In the genomic region with DNA sequence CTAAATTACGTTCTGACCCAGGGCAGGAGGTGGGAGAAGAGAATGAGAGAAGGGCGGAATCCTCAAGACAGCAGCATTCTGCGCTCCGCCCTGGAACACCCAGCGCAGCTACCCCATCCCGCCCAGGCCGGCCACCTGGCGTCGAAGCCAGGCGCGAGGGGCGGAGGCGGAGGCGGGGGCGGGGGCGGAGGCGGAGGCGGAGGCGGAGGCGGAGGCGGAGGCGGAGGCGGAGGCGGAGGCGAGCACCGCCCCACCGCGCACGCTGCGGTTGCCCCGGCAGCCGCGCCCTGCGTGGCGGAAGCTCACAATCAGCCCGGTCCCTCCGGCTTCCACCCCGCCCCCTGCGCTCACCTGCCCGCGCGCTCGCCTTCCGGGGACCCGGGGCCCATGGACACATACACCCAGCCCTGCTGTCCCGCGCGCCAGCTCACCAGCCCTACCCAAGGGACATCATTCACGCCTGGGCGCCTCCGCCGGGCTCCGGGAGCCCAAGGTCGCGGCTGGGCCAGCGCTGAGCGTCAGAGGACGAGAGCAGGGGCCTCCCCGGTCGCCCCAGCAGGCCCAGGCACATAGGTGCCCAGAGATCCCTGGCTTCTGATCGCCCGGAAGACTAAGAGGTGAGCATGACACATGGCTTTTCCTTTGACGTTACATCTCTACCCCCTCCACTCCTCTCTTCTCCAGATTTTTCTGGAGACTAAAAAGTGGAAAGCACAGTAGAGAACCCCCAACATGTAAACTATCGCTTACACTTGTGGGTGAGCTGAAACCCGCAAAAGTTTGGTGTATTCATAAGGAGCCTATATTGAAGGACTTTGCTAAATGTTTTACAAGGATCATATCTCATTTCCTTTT, we compare ENCODE assay signal across 1 cellular context.
TF ChIP-seq lines count a peak whose summit lies in the region.

A gene (plus strand): TSS at position 271 of the 855 bp plus-strand sequence. CDS start 3,315 bp downstream, outside the sequence.

TF ChIP-seq in HepG2, 621 proteins besides CTCF, POLR2A, EP300 and RAD21 (continued from another document and continues in another):
- TF ChIP-seq, protein P1, sequence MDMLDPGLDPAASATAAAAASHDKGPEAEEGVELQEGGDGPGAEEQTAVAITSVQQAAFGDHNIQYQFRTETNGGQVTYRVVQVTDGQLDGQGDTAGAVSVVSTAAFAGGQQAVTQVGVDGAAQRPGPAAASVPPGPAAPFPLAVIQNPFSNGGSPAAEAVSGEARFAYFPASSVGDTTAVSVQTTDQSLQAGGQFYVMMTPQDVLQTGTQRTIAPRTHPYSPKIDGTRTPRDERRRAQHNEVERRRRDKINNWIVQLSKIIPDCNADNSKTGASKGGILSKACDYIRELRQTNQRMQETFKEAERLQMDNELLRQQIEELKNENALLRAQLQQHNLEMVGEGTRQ (IDR thresholded peaks at IDR 0.05; ENCODE audit: low read depth, low read length), result no peak; the same call in 1 of the 2 replicates
- TF ChIP-seq, protein P1 (CRISPR knock-in tag; IDR thresholded peaks at IDR 0.05; ENCODE audit: borderline replicate concordance), result no peak; the same call in 1 of the 2 replicates
- TF ChIP-seq NCOR1 (IDR thresholded peaks at IDR 0.05; ENCODE audit: borderline replicate concordance, low read length), result no peak
- TF ChIP-seq, protein P2, sequence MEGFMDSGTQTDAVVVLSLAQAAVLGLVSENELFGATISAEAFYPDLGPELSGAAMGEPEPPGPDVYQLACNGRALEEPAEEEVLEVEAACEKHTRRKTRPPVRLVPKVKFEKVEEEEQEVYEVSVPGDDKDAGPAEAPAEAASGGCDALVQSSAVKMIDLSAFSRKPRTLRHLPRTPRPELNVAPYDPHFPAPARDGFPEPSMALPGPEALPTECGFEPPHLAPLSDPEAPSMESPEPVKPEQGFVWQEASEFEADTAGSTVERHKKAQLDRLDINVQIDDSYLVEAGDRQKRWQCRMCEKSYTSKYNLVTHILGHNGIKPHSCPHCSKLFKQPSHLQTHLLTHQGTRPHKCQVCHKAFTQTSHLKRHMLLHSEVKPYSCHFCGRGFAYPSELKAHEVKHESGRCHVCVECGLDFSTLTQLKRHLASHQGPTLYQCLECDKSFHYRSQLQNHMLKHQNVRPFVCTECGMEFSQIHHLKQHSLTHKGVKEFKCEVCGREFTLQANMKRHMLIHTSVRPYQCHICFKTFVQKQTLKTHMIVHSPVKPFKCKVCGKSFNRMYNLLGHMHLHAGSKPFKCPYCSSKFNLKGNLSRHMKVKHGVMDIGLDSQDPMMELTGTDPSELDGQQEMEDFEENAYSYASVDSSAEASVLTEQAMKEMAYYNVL (CRISPR knock-in tag; IDR thresholded peaks at IDR 0.05; ENCODE audit: borderline replicate concordance), result peak; percentile 90
- TF ChIP-seq THYN1 (CRISPR knock-in tag; IDR thresholded peaks at IDR 0.05; ENCODE audit: borderline replicate concordance, low read depth), result peak; percentile 93; the same call in 1 of the 2 replicates
- TF ChIP-seq ZNF296 (CRISPR knock-in tag; conservative IDR thresholded peaks at IDR 0.05), result peak; percentile 94; the same call in 1 of the 2 replicates
- TF ChIP-seq, protein P3, sequence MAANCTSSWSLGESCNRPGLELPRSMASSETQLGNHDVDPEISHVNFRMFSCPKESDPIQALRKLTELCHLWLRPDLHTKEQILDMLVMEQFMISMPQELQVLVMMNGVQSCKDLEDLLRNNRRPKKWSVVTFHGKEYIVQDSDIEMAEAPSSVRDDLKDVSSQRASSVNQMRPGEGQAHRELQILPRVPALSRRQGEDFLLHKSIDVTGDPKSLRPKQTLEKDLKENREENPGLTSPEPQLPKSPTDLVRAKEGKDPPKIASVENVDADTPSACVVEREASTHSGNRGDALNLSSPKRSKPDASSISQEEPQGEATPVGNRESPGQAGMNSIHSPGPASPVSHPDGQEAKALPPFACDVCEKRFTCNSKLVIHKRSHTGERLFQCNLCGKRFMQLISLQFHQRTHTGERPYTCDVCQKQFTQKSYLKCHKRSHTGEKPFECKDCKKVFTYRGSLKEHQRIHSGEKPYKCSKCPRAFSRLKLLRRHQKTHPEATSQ (CRISPR knock-in tag; IDR thresholded peaks at IDR 0.05; ENCODE audit: borderline replicate concordance), result peak; percentile 94
- TF ChIP-seq DR1 (CRISPR knock-in tag; IDR thresholded peaks at IDR 0.05), result peak; percentile 84; the same call in 1 of the 2 replicates
- peak; percentile 96 for TF ChIP-seq ZNF501 (CRISPR knock-in tag; IDR thresholded peaks at IDR 0.05)
- TF ChIP-seq MTF2 (CRISPR knock-in tag; IDR thresholded peaks at IDR 0.05; ENCODE audit: borderline replicate concordance), result peak; percentile 88
- no peak for TF ChIP-seq SRSF4 (IDR thresholded peaks at IDR 0.05; ENCODE audit: low read depth, low read length, poor library complexity, severe bottlenecking)
- TF ChIP-seq ZNF256 (CRISPR knock-in tag; conservative IDR thresholded peaks at IDR 0.05), result peak; percentile 63; the same call in 1 of the 2 replicates
- TF ChIP-seq, protein P4, sequence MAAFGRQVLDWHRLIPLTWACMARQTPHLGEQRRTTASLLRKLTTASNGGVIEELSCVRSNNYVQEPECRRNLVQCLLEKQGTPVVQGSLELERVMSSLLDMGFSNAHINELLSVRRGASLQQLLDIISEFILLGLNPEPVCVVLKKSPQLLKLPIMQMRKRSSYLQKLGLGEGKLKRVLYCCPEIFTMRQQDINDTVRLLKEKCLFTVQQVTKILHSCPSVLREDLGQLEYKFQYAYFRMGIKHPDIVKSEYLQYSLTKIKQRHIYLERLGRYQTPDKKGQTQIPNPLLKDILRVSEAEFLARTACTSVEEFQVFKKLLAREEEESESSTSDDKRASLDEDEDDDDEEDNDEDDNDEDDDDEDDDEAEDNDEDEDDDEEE (CRISPR knock-in tag; IDR thresholded peaks at IDR 0.05), result peak; percentile 69
- no peak for TF ChIP-seq ZNF615 (CRISPR knock-in tag; IDR thresholded peaks at IDR 0.05; ENCODE audit: borderline replicate concordance)
- TF ChIP-seq YEATS4 (CRISPR knock-in tag; IDR thresholded peaks at IDR 0.05; ENCODE audit: borderline replicate concordance), result peak; percentile 85; the same call in 1 of the 2 replicates
- no peak; the same call in 1 of the 2 replicates for TF ChIP-seq TOE1 (CRISPR knock-in tag; IDR thresholded peaks at IDR 0.05)
- peak; percentile 77; the same call in 1 of the 2 replicates for TF ChIP-seq HOXA9 (CRISPR knock-in tag; IDR thresholded peaks at IDR 0.05; ENCODE audit: borderline replicate concordance)
- TF ChIP-seq, protein P5, sequence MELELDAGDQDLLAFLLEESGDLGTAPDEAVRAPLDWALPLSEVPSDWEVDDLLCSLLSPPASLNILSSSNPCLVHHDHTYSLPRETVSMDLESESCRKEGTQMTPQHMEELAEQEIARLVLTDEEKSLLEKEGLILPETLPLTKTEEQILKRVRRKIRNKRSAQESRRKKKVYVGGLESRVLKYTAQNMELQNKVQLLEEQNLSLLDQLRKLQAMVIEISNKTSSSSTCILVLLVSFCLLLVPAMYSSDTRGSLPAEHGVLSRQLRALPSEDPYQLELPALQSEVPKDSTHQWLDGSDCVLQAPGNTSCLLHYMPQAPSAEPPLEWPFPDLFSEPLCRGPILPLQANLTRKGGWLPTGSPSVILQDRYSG (CRISPR knock-in tag; IDR thresholded peaks at IDR 0.05), result no peak; the same call in none of the 2 replicates
- peak; percentile 96 for TF ChIP-seq ZNF335 (CRISPR knock-in tag; IDR thresholded peaks at IDR 0.05)
- TF ChIP-seq, protein P6, sequence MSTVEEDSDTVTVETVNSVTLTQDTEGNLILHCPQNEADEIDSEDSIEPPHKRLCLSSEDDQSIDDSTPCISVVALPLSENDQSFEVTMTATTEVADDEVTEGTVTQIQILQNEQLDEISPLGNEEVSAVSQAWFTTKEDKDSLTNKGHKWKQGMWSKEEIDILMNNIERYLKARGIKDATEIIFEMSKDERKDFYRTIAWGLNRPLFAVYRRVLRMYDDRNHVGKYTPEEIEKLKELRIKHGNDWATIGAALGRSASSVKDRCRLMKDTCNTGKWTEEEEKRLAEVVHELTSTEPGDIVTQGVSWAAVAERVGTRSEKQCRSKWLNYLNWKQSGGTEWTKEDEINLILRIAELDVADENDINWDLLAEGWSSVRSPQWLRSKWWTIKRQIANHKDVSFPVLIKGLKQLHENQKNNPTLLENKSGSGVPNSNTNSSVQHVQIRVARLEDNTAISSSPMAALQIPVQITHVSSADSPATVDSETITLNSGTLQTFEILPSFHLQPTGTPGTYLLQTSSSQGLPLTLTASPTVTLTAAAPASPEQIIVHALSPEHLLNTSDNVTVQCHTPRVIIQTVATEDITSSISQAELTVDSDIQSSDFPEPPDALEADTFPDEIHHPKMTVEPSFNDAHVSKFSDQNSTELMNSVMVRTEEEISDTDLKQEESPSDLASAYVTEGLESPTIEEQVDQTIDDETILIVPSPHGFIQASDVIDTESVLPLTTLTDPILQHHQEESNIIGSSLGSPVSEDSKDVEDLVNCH (CRISPR knock-in tag; IDR thresholded peaks at IDR 0.05), result no peak; the same call in 1 of the 2 replicates
- peak; percentile 91 for TF ChIP-seq ELF3 (CRISPR knock-in tag; IDR thresholded peaks at IDR 0.05)
- peak; percentile 88 for TF ChIP-seq ZNF124 (CRISPR knock-in tag; IDR thresholded peaks at IDR 0.05)
- TF ChIP-seq GTF3A (CRISPR knock-in tag; conservative IDR thresholded peaks at IDR 0.05), result 0 out of 2 replicates have a peak, but pooled peaks have one; percentile 78
- TF ChIP-seq, protein P7, sequence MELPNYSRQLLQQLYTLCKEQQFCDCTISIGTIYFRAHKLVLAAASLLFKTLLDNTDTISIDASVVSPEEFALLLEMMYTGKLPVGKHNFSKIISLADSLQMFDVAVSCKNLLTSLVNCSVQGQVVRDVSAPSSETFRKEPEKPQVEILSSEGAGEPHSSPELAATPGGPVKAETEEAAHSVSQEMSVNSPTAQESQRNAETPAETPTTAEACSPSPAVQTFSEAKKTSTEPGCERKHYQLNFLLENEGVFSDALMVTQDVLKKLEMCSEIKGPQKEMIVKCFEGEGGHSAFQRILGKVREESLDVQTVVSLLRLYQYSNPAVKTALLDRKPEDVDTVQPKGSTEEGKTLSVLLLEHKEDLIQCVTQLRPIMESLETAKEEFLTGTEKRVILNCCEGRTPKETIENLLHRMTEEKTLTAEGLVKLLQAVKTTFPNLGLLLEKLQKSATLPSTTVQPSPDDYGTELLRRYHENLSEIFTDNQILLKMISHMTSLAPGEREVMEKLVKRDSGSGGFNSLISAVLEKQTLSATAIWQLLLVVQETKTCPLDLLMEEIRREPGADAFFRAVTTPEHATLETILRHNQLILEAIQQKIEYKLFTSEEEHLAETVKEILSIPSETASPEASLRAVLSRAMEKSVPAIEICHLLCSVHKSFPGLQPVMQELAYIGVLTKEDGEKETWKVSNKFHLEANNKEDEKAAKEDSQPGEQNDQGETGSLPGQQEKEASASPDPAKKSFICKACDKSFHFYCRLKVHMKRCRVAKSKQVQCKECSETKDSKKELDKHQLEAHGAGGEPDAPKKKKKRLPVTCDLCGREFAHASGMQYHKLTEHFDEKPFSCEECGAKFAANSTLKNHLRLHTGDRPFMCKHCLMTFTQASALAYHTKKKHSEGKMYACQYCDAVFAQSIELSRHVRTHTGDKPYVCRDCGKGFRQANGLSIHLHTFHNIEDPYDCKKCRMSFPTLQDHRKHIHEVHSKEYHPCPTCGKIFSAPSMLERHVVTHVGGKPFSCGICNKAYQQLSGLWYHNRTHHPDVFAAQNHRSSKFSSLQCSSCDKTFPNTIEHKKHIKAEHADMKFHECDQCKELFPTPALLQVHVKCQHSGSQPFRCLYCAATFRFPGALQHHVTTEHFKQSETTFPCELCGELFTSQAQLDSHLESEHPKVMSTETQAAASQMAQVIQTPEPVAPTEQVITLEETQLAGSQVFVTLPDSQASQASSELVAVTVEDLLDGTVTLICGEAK (IDR thresholded peaks at IDR 0.05), result peak; percentile 48
- TF ChIP-seq, protein P7 (CRISPR knock-in tag; IDR thresholded peaks at IDR 0.05), result peak; percentile 84
- TF ChIP-seq, protein P8, sequence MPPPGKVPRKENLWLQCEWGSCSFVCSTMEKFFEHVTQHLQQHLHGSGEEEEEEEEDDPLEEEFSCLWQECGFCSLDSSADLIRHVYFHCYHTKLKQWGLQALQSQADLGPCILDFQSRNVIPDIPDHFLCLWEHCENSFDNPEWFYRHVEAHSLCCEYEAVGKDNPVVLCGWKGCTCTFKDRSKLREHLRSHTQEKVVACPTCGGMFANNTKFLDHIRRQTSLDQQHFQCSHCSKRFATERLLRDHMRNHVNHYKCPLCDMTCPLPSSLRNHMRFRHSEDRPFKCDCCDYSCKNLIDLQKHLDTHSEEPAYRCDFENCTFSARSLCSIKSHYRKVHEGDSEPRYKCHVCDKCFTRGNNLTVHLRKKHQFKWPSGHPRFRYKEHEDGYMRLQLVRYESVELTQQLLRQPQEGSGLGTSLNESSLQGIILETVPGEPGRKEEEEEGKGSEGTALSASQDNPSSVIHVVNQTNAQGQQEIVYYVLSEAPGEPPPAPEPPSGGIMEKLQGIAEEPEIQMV (CRISPR knock-in tag; IDR thresholded peaks at IDR 0.05; ENCODE audit: low read depth), result 0 out of 2 replicates have a peak, but pooled peaks have one; percentile 68
- peak; percentile 54 for TF ChIP-seq BCL6 (CRISPR knock-in tag; IDR thresholded peaks at IDR 0.05)
- peak; percentile 34 for TF ChIP-seq NFYB (CRISPR knock-in tag; IDR thresholded peaks at IDR 0.05)
- peak; percentile 64; the same call in 1 of the 2 replicates for TF ChIP-seq SMAD9 (CRISPR knock-in tag; IDR thresholded peaks at IDR 0.05)
- 0 out of 2 replicates have a peak, but pooled peaks have one; percentile 81 for TF ChIP-seq BRD4 (CRISPR knock-in tag; IDR thresholded peaks at IDR 0.05)
- no peak; the same call in 1 of the 2 replicates for TF ChIP-seq KDM5A (IDR thresholded peaks at IDR 0.05; ENCODE audit: borderline replicate concordance, low read length)
